In genomic region chr20:17807670-17808069, GRCh38 we compare ENCODE assay signal across 1 cellular context.
TF ChIP-seq lines count a peak whose summit lies in the region.

No MANE protein-coding gene starts in this region.

TF ChIP-seq in WTC11, 78 proteins besides CTCF, POLR2A, EP300 and RAD21 (continued from another document):
- TF ChIP-seq ZNF532 (CRISPR knock-in tag; IDR thresholded peaks at IDR 0.05; ENCODE audit: borderline replicate concordance) = no peak
- no peak for TF ChIP-seq ZNF121 (CRISPR knock-in tag; IDR thresholded peaks at IDR 0.05)
- TF ChIP-seq E2F5 (CRISPR knock-in tag; IDR thresholded peaks at IDR 0.05) = no peak
- no peak for TF ChIP-seq CREM (CRISPR knock-in tag; IDR thresholded peaks at IDR 0.05)
- no peak for TF ChIP-seq TCF7 (CRISPR knock-in tag; IDR thresholded peaks at IDR 0.05; ENCODE audit: low read depth)
- no peak for TF ChIP-seq ZSCAN18 (CRISPR knock-in tag; IDR thresholded peaks at IDR 0.05)
- TF ChIP-seq NFATC4 (CRISPR knock-in tag; IDR thresholded peaks at IDR 0.05) = no peak
- no peak for TF ChIP-seq FOXP4 (CRISPR knock-in tag; IDR thresholded peaks at IDR 0.05)
- TF ChIP-seq ARID4B (CRISPR knock-in tag; IDR thresholded peaks at IDR 0.05; ENCODE audit: borderline replicate concordance) = no peak
- TF ChIP-seq NR1H2 (CRISPR knock-in tag; IDR thresholded peaks at IDR 0.05) = no peak
- no peak for TF ChIP-seq E2F4 (CRISPR knock-in tag; IDR thresholded peaks at IDR 0.05; ENCODE audit: borderline replicate concordance, low read depth)
